Comparison of ENCODE assay signal across 8 cellular contexts in the genomic region with DNA sequence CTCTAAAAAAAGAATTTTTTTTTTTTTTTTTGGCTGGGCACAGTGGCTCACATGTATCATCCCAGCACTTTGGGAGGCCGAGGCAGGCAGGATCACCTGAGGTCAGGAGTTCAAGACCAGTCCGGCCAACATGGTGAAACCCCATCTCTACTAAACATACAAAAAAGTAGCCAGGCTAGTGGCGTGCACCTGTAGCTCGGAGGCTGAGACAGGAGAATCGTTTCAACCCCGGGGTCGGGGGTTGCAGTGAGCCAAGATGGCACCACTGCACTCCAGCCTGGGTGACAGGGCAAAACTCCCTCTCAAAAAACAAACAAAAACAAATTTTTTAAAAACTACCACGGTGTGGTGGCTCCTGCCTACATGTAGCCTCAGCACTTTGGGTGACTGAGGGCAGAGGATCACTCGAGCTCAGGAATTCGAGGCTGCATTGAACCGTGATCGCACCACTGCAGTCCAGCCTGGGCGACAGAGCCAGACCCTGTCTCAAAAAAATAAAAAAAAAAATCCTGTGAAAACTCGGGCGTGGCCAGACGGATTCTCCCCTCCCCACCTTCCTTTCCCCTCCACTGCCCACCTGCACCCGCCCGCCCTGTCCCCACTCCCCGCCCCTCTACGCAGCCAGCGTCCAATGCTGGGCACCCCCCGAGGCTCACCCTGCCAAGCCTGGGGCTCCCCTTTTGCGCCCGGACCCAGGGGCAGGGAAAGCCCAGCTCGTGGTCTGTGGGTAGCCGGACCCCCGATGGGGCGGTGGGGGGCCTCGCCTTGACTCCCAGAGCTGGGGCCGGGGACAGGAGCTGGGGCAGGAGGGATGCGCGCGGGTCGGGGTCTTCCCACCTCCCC. TPM values are rescaled to one million over a fixed set of nuclear protein-coding genes. Genes with fewer than 3 reads are reported as not detected.
DNase-seq lines count a peak whose midpoint lies in the region; ATAC-seq and TF ChIP-seq lines count a peak whose summit lies in the region.

No MANE protein-coding gene starts in this region.

- 34% methylated on average over 34 of the region's 34 CpGs for WGBS in mesenchymal stem cell
- 22% methylated on average over 34 of the region's 34 CpGs for WGBS in urinary bladder

- peak overlapping the region; percentile 86 to 92 for H3K18ac ChIP-seq in mesenchymal stem cell (ENCODE audit: low read depth in 1 of 2, low read length in 2 of 2)

- H3K14ac ChIP-seq in mesenchymal stem cell (ENCODE audit: low read length in 2 of 2) = peak overlapping the region in 1 of 2 experiments; percentile 78

- no peak overlapping the region for H3K23ac ChIP-seq in mesenchymal stem cell (ENCODE audit: low read length in 2 of 2)

- peak overlapping the region; percentile 88 for H3K4me3 ChIP-seq in GM12864 (ENCODE audit: low read depth, low read length)
- peak overlapping the region; percentile 75 to 88 for H3K4me3 ChIP-seq in mesenchymal stem cell (ENCODE audit: insufficient read depth in 1 of 2, low read depth in 1 of 2, low read length in 2 of 2)
- H3K4me3 ChIP-seq in urinary bladder (ENCODE audit: low read depth, low read length) = peak overlapping the region; percentile 92

- H3K79me1 ChIP-seq in mesenchymal stem cell (replicated peaks; ENCODE audit: low read length, poor library complexity, severe bottlenecking) = peaks cover 19% of the 10 kb centered on the region

- peak overlapping the region; percentile 38 to 59 for H2BK12ac ChIP-seq in mesenchymal stem cell (ENCODE audit: low read length in 2 of 2)

- peak overlapping the region; percentile 92 to 97 for H3K4ac ChIP-seq in mesenchymal stem cell (ENCODE audit: low read depth in 1 of 2, low read length in 2 of 2)

- TF ChIP-seq CTCF in GM12864 (IDR thresholded peaks at IDR 0.05; ENCODE audit: low read depth, low read length, missing control alignments) = no peak

- peak overlapping the region; percentile 85 for H2AFZ ChIP-seq in mesenchymal stem cell (ENCODE audit: low read depth, low read length)

- H2BK5ac ChIP-seq in mesenchymal stem cell (ENCODE audit: low read depth, low read length, poor library complexity, severe bottlenecking) = peak overlapping the region; percentile 90

- H2BK120ac ChIP-seq in mesenchymal stem cell (ENCODE audit: low read depth, low read length) = peak overlapping the region; percentile 90

- H2BK15ac ChIP-seq in mesenchymal stem cell (ENCODE audit: low read depth, poor library complexity, severe bottlenecking) = peak overlapping the region; percentile 98

- no peaks in the 10 kb centered on the region for H3K9me3 ChIP-seq in mesenchymal stem cell (ENCODE audit: control insufficient read depth, low read length)

- H3K4me1 ChIP-seq in mesenchymal stem cell (ENCODE audit: control insufficient read depth, insufficient read depth, low read depth, low read length) (peaks cover 31% of the 10 kb centered on the region), urinary bladder (ENCODE audit: insufficient read depth) (no peaks in the 10 kb centered on the region)

- H3K27ac ChIP-seq in mesenchymal stem cell (ENCODE audit: low read length, poor library complexity, severe bottlenecking) = peak overlapping the region; percentile 92
- H3K27ac ChIP-seq in urinary bladder (ENCODE audit: low read depth) = peak overlapping the region; percentile 71

- ATAC-seq in GM21737 (IDR thresholded peaks at IDR 0.05; ENCODE audit: unreplicated experiment) = peak; percentile 22

- peak overlapping the region; percentile 77 for H3K4me2 ChIP-seq in mesenchymal stem cell (ENCODE audit: low read length, poor library complexity, severe bottlenecking)

- H3K27me3 ChIP-seq in mesenchymal stem cell (ENCODE audit: control insufficient read depth in 1 of 2, insufficient read depth in 1 of 2, low read length in 2 of 2) = no peaks in the 10 kb centered on the region

- peak overlapping the region; percentile 95 for H4K8ac ChIP-seq in mesenchymal stem cell (ENCODE audit: low read length)

- DNase-seq in GM12864 (ENCODE audit: low read depth) = no peak
- DNase-seq in NCI-H1694 (lab: John Stamatoyannopoulos, UW) = peak; percentile 38
- peak; percentile 46 for DNase-seq in cerebellar cortex (ENCODE audit: low spot score)
- DNase-seq in mesenchymal stem cell = no peak
- DNase-seq in OCI-M1 (lab: John Stamatoyannopoulos, UW) = no peak
- no peak for DNase-seq in cerebellar nuclear complex (lab: John Stamatoyannopoulos, UW)

- peak overlapping the region; percentile 99 for H4K91ac ChIP-seq in mesenchymal stem cell (ENCODE audit: low read length)

- H3K36me3 ChIP-seq in mesenchymal stem cell (ENCODE audit: control insufficient read depth in 1 of 2, insufficient read depth in 2 of 2, low read depth in 1 of 2, low read length in 2 of 2) (peaks cover 10 to 19% of the 10 kb centered on the region in 2 experiments), urinary bladder (ENCODE audit: insufficient read depth) (peaks cover 2% of the 10 kb centered on the region)

- H3K9ac ChIP-seq in mesenchymal stem cell (ENCODE audit: low read length) = peak overlapping the region; percentile 90

- no peak overlapping the region for H2AK5ac ChIP-seq in mesenchymal stem cell (ENCODE audit: low read length, severe bottlenecking)

RNA-seq across cellular contexts. Expression of gene ORAI2, which starts 0.7 kb away (rescaled TPM):
- polyA plus RNA-seq in mesenchymal stem cell (2013, experiment 1 of 2) = 65.2 TPM
- 65.3 TPM for polyA plus RNA-seq in mesenchymal stem cell (2013, experiment 2 of 2)
- 11.5 TPM for total RNA-seq in urinary bladder
- 13.1 TPM for polyA plus RNA-seq in urinary bladder

RNA-seq across cellular contexts. Expression of gene ALKBH4, which starts 32.0 kb away (rescaled TPM):
- 9.1 TPM for polyA plus RNA-seq in mesenchymal stem cell (2013, experiment 1 of 2)
- 8.9 TPM for polyA plus RNA-seq in mesenchymal stem cell (2013, experiment 2 of 2)
- 9.7 TPM for total RNA-seq in urinary bladder
- polyA plus RNA-seq in urinary bladder = 11.8 TPM

RNA-seq across cellular contexts. Expression of gene LRWD1, which starts 32.1 kb away (rescaled TPM):
- 6.8 TPM for polyA plus RNA-seq in mesenchymal stem cell (2013, experiment 1 of 2)
- polyA plus RNA-seq in mesenchymal stem cell (2013, experiment 2 of 2) = 7.0 TPM
- total RNA-seq in urinary bladder = 8.6 TPM
- polyA plus RNA-seq in urinary bladder = 17.5 TPM

RNA-seq across cellular contexts. Expression of gene PRKRIP1, which starts 36.5 kb away (rescaled TPM):
- polyA plus RNA-seq in mesenchymal stem cell (2013, experiment 1 of 2) = 22.0 TPM
- 20.5 TPM for polyA plus RNA-seq in mesenchymal stem cell (2013, experiment 2 of 2)
- 15.2 TPM for total RNA-seq in urinary bladder
- 23.8 TPM for polyA plus RNA-seq in urinary bladder

RNA-seq across cellular contexts. Expression of gene POLR2J, which starts 46.0 kb away (rescaled TPM):
- 127 TPM for polyA plus RNA-seq in mesenchymal stem cell (2013, experiment 1 of 2)
- 125 TPM for polyA plus RNA-seq in mesenchymal stem cell (2013, experiment 2 of 2)
- total RNA-seq in urinary bladder = 12.5 TPM
- 71.3 TPM for polyA plus RNA-seq in urinary bladder

Comparison
In these comparisons a context has a peak if more than half of its experiments do, and no peak if none do; other contexts are left out.
1. DNase-seq: peak in NCI-H1694 (single experiment) and cerebellar cortex (single experiment); none in GM12864 (single experiment), mesenchymal stem cell (single experiment), OCI-M1 (single experiment) and cerebellar nuclear complex (0 of 2).
2. Peak in every context shown above with its lines, with median percentiles within 50 percentile points of each other: H3K4me3 ChIP-seq.